Comparison of ENCODE assay signal across 7 cellular contexts in the genomic region with DNA sequence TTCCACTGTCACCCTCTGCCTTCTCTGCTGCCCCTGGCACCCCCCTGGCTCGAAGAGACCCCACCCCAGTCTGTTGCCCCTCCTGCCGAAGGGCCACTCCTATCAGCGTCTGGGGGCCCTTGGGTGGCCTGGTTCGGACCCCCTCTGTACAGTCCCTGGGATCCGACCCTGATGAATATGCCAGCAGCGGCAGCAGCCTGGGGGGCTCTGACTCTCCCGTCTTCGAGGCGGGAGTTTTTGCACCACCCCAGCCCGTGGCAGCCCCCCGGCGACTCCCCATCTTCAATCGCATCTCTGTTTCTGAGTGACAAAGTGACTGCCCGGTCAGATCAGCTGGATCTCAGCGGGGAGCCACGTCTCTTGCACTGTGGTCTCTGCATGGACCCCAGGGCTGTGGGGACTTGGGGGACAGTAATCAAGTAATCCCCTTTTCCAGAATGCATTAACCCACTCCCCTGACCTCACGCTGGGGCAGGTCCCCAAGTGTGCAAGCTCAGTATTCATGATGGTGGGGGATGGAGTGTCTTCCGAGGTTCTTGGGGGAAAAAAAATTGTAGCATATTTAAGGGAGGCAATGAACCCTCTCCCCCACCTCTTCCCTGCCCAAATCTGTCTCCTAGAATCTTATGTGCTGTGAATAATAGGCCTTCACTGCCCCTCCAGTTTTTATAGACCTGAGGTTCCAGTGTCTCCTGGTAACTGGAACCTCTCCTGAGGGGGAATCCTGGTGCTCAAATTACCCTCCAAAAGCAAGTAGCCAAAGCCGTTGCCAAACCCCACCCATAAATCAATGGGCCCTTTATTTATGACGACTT. TPM values are rescaled to one million over a fixed set of nuclear protein-coding genes. Genes with fewer than 3 reads are reported as not detected.
DNase-seq lines count a peak whose midpoint lies in the region; ATAC-seq and TF ChIP-seq lines count a peak whose summit lies in the region.

No MANE protein-coding gene starts in this region.

- no peaks in the 10 kb centered on the region for H3K9me3 ChIP-seq in liver (ENCODE audit: control insufficient read depth in 4 of 4, low read length in 3 of 4)

- no peak for TF ChIP-seq RAD21 in liver (IDR thresholded peaks at IDR 0.05)

- ATAC-seq in GM18907 (IDR thresholded peaks at IDR 0.05; ENCODE audit: unreplicated experiment) (no peak), GM18868 (IDR thresholded peaks at IDR 0.05; ENCODE audit: unreplicated experiment) (no peak)

- no peaks in the 10 kb centered on the region for H3K27me3 ChIP-seq in liver (ENCODE audit: control insufficient read depth in 4 of 4, insufficient read depth in 4 of 4, low read length in 3 of 4)

- H3K4me3 ChIP-seq in astrocyte of the spinal cord (ENCODE audit: low read depth, low read length) = peak overlapping the region; percentile 98
- H3K4me3 ChIP-seq in liver (ENCODE audit: low read depth in 1 of 3, low read length in 3 of 3) = peak overlapping the region; percentile 89 to 95 (median 94)

- H3K27ac Mint-ChIP-seq in type B pancreatic cell = peak overlapping the region; percentile 99

- TF ChIP-seq POLR2A in GM19099 (IDR thresholded peaks at IDR 0.05; ENCODE audit: extremely low read depth, insufficient read length, low read depth) = peak; percentile 19

- WGBS in liver = 11% methylated on average over 20 of the region's 20 CpGs

- H3K36me3 Mint-ChIP-seq in type B pancreatic cell = peaks cover 6% of the 10 kb centered on the region

- in situ Hi-C loops in astrocyte of the spinal cord (cut with HindIII; ENCODE audit: low sequenced_read_pairs) = no loop called here

- TF ChIP-seq CTCF in astrocyte of the spinal cord (IDR thresholded peaks at IDR 0.05; ENCODE audit: low read depth, low read length) (no peak), liver (IDR thresholded peaks at IDR 0.05; ENCODE audit: low read depth, low read length, missing input control) (peak; percentile 1), type B pancreatic cell (conservative IDR thresholded peaks at IDR 0.05) (no peak)

- H3K9ac ChIP-seq in liver (ENCODE audit: low read depth in 1 of 2, low read length in 2 of 2) = peak overlapping the region; percentile 98 to 99

- DNase-seq in NCI-H345 treated with DMSO at 0.1 percent for 48 hours (lab: John Stamatoyannopoulos, UW; ENCODE audit: unreplicated experiment) (peak; percentile 53), astrocyte of the spinal cord (ENCODE audit: low read depth, low spot score) (peak; percentile 56), type B pancreatic cell (ENCODE audit: extremely low spot score, unreplicated experiment) (no peak)

- H3K27ac ChIP-seq in liver (ENCODE audit: low read depth in 1 of 2, low read length in 2 of 2) = peak overlapping the region; percentile 89 to 95

- H3K4me3 Mint-ChIP-seq in type B pancreatic cell = peak overlapping the region; percentile 93

- H3K4me1 Mint-ChIP-seq in type B pancreatic cell (ENCODE audit: unreplicated experiment) = peaks cover 28% of the 10 kb centered on the region

- H3K4me1 ChIP-seq in liver (ENCODE audit: control insufficient read depth in 4 of 4, insufficient read depth in 4 of 4, low read length in 3 of 4) = peaks cover 10 to 29% (median 12%) of the 10 kb centered on the region in 4 donors

- peaks cover 0 to 9% (median 0%) of the 10 kb centered on the region in 4 donors for H3K36me3 ChIP-seq in liver (ENCODE audit: control insufficient read depth in 4 of 4, insufficient read depth in 3 of 4, low read depth in 1 of 4, low read length in 3 of 4)

- peaks cover 8% of the 10 kb centered on the region for H3K27me3 Mint-ChIP-seq in type B pancreatic cell

- H3K9me3 Mint-ChIP-seq in type B pancreatic cell = no peaks in the 10 kb centered on the region

TF ChIP-seq in liver, 16 proteins besides CTCF, POLR2A, EP300 and RAD21:
- TF ChIP-seq HNF4G (IDR thresholded peaks at IDR 0.05) = no peak
- TF ChIP-seq, protein P1, sequence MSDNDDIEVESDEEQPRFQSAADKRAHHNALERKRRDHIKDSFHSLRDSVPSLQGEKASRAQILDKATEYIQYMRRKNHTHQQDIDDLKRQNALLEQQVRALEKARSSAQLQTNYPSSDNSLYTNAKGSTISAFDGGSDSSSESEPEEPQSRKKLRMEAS (IDR thresholded peaks at IDR 0.05) = no peak
- TF ChIP-seq, protein P2, sequence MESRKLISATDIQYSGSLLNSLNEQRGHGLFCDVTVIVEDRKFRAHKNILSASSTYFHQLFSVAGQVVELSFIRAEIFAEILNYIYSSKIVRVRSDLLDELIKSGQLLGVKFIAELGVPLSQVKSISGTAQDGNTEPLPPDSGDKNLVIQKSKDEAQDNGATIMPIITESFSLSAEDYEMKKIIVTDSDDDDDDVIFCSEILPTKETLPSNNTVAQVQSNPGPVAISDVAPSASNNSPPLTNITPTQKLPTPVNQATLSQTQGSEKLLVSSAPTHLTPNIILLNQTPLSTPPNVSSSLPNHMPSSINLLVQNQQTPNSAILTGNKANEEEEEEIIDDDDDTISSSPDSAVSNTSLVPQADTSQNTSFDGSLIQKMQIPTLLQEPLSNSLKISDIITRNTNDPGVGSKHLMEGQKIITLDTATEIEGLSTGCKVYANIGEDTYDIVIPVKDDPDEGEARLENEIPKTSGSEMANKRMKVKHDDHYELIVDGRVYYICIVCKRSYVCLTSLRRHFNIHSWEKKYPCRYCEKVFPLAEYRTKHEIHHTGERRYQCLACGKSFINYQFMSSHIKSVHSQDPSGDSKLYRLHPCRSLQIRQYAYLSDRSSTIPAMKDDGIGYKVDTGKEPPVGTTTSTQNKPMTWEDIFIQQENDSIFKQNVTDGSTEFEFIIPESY (IDR thresholded peaks at IDR 0.05) = no peak
- no peak for TF ChIP-seq EGR1 (IDR thresholded peaks at IDR 0.05; ENCODE audit: low read depth in 2 of 2)
- TF ChIP-seq TAF1 (conservative IDR thresholded peaks at IDR 0.05) = no peak

RNA-seq across cellular contexts. Expression of a gene that starts 2.0 kb away (rescaled TPM):
- total RNA-seq in liver = 1 to 10 TPM; 3.6 to 9.0 TPM
- 10 to 100 TPM; 62.0 to 91.9 TPM for polyA plus RNA-seq in liver
- 36.0 and 101 TPM in 2 replicates for total RNA-seq in type B pancreatic cell (ENCODE audit: low replicate concordance)

RNA-seq across cellular contexts. Expression of a gene that starts 3.9 kb away (rescaled TPM):
- total RNA-seq in liver (1 to 10 TPM; 3.7 to 4.5 TPM), type B pancreatic cell (ENCODE audit: low replicate concordance) (32.9 and 86.7 TPM in 2 replicates)
- polyA plus RNA-seq in liver = 1 to 10 TPM; 2.1 to 2.2 TPM

RNA-seq across cellular contexts. Expression of a gene that starts 17.4 kb away (rescaled TPM):
- total RNA-seq in liver = 10 to 100 TPM; 11.0 to 13.8 TPM
- polyA plus RNA-seq in liver = 10 to 100 TPM; 21.0 to 24.2 TPM
- 37.3 and 40.8 TPM in 2 replicates for total RNA-seq in type B pancreatic cell (ENCODE audit: low replicate concordance)

RNA-seq across cellular contexts. Expression of a gene that starts 17.7 kb away (rescaled TPM):
- total RNA-seq in liver (10 to 100 TPM; 13.7 to 16.7 TPM), type B pancreatic cell (ENCODE audit: low replicate concordance) (36.9 and 43.6 TPM in 2 replicates)
- 10 to 100 TPM; 21.2 to 29.4 TPM for polyA plus RNA-seq in liver

RNA-seq across cellular contexts. Expression of a gene that starts 27.1 kb away (rescaled TPM):
- 100 to 1,000 TPM; 109 to 111 TPM for total RNA-seq in liver
- 1,000 to 10,000 TPM in 1 of 2 donors, 100 to 1,000 TPM in 1; 324 to 1,094 TPM for polyA plus RNA-seq in liver
- total RNA-seq in type B pancreatic cell (ENCODE audit: low replicate concordance) = 2,174 and 2,175 TPM in 2 replicates
